8 cellular contexts compared by ENCODE assay signal in the genomic region with DNA sequence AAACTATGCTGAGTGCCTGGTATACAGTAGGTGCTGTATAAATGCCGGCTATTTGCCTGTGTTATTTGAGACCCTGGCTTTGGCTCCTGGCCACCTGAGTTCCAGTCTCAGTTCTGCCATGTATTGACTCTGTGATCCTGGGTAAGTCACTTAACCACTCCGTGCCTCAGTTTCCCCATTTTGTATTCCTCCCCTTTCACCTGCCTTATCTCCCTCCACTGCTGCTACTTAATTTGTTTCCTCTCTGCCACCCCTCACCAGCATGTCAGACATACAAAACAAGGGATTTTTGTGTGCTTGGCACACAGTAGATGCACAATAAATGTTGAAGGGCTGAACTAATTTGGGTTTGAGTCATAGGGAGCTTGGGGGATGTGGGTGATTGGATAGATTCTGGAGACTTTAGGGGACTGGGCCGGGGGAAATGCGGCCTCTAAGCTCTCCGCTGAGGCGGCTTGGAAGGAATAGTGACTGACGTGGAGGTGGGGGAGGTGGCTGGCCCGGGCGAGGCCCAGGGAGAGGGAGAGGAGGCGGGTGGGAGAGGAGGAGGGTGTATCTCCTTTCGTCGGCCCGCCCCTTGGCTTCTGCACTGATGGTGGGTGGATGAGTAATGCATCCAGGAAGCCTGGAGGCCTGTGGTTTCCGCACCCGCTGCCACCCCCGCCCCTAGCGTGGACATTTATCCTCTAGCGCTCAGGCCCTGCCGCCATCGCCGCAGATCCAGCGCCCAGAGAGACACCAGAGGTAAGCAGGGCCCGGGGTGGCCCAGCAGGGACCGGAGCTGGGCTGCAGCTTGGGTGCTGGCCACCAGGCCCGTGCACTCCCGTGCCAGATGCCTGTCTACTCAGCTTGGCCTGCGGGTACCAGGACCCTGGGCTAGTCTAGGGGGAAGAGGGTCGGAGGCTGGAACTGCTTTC. TPM values are rescaled to one million over a fixed set of nuclear protein-coding genes. Genes with fewer than 3 reads are reported as not detected.
DNase-seq lines count a peak whose midpoint lies in the region; ATAC-seq and TF ChIP-seq lines count a peak whose summit lies in the region.

Gene TIMP1, plus strand, starts transcription at position 706 of the 917 bp plus-strand sequence. CDS start 980 bp downstream, outside the sequence.

- 5 to 7% methylated on average over 28 of the region's 28 CpGs for WGBS in ectodermal cell, 2 experiments
- 7 to 29% methylated on average over 19 to 28 of the region's 28 CpGs for WGBS in lung, 2 donors

- H3K36me3 ChIP-seq in ectodermal cell (ENCODE audit: control insufficient read depth, insufficient read depth, low read length) (no peaks in the 10 kb centered on the region), lung (ENCODE audit: control insufficient read depth in 2 of 2, insufficient read depth in 2 of 2, low read length in 2 of 2) (peaks cover 0 to 4% of the 10 kb centered on the region in 2 donors)

- H3K4me3 Mint-ChIP-seq in activated CD8-positive, alpha-beta T cell treated with anti-CD3 and anti-CD28 coated beads, Interleukin-2, amount 10 ng/mL, durations not matched to agents 7 days and 5 days = peak within 1 kb of the TSS; percentile 54

- H3K27ac ChIP-seq in ectodermal cell (ENCODE audit: insufficient read depth, low read depth, low read length, poor library complexity, severe bottlenecking) (no peak within 1 kb of the TSS), lung (ENCODE audit: low read depth in 1 of 2, low read length in 1 of 2) (peak within 1 kb of the TSS; percentile 81 to 87)

- no peaks in the 10 kb centered on the region for H3K27me3 ChIP-seq in ectodermal cell (ENCODE audit: control insufficient read depth, insufficient read depth, low read length, poor library complexity, severe bottlenecking)
- H3K27me3 ChIP-seq in lung (ENCODE audit: control insufficient read depth, insufficient read depth) = no peaks in the 10 kb centered on the region

- peaks cover 12% of the 10 kb centered on the region for H3K36me3 Mint-ChIP-seq in activated CD8-positive, alpha-beta T cell treated with anti-CD3 and anti-CD28 coated beads, Interleukin-2, amount 10 ng/mL, durations not matched to agents 7 days and 5 days (ENCODE audit: low read depth)

- TF ChIP-seq CTCF in lung (IDR thresholded peaks at IDR 0.05; ENCODE audit: control extremely low read depth, extremely low read depth) = no peak

- POLR2A ChIA-PET in activated CD8-positive, alpha-beta T cell treated with anti-CD3 and anti-CD28 coated beads, Interleukin-2, amount 10 ng/mL, durations not matched to agents 7 days and 5 days (lab: Charles Lee) = interaction anchor here (1.0 kb wide), 1 partner anchor 26 kb away, joined by 3 read pairs; no protein-coding TSS in a partner anchor

- peak; percentile 94 for ATAC-seq in GM18502 (IDR thresholded peaks at IDR 0.05; ENCODE audit: poor library complexity, unreplicated experiment)
- ATAC-seq in HG02884 (IDR thresholded peaks at IDR 0.05; ENCODE audit: unreplicated experiment) = peak; percentile 86
- ATAC-seq in activated CD8-positive, alpha-beta T cell treated with anti-CD3 and anti-CD28 coated beads, Interleukin-2, amount 10 ng/mL, durations not matched to agents 7 days and 5 days = peak; percentile 99
- peak; percentile 81 for ATAC-seq in lung (ENCODE audit: insufficient read depth, low FRiP score)

- no peaks in the 10 kb centered on the region for H3K9me3 Mint-ChIP-seq in activated CD8-positive, alpha-beta T cell treated with anti-CD3 and anti-CD28 coated beads, Interleukin-2, amount 10 ng/mL, durations not matched to agents 7 days and 5 days (ENCODE audit: insufficient read depth)

- H3K4me3 ChIP-seq in ectodermal cell (ENCODE audit: insufficient read depth, low read depth, low read length) (peak within 1 kb of the TSS; percentile 44), lung (peak within 1 kb of the TSS; percentile 55)

- H3K27ac Mint-ChIP-seq in activated CD8-positive, alpha-beta T cell treated with anti-CD3 and anti-CD28 coated beads, Interleukin-2, amount 10 ng/mL, durations not matched to agents 7 days and 5 days = peak within 1 kb of the TSS; percentile 72

- peaks cover 21% of the 10 kb centered on the region for H3K4me1 Mint-ChIP-seq in activated CD8-positive, alpha-beta T cell treated with anti-CD3 and anti-CD28 coated beads, Interleukin-2, amount 10 ng/mL, durations not matched to agents 7 days and 5 days (ENCODE audit: low read depth)

- DNase-seq in NCI-H82 (lab: John Stamatoyannopoulos, UW) (peak; percentile 93), lung (ENCODE audit: low spot score) (peak; percentile 86), NAMALWA (ENCODE audit: low spot score) (no peak)
- DNase-seq in activated CD8-positive, alpha-beta T cell treated with anti-CD3 and anti-CD28 coated beads, Interleukin-2, amount 10 ng/mL, durations not matched to agents 7 days and 5 days = peak; percentile 89
- DNase-seq in stimulated activated CD4-positive, alpha-beta T cell treated with anti-CD3 and anti-CD28 coated beads, TNF-alpha, amount 100 ng/mL, for 4 hours (ENCODE audit: low read depth in 3 of 3) = peak; percentile 36 to 75 (median 75)

- CTCF ChIA-PET in activated CD8-positive, alpha-beta T cell treated with anti-CD3 and anti-CD28 coated beads, Interleukin-2, amount 10 ng/mL, durations not matched to agents 7 days and 5 days (lab: Charles Lee) = interaction anchor here (1.5 kb wide), 1 partner anchor 47 kb away, joined by 6 read pairs; no protein-coding TSS in a partner anchor

- H3K4me1 ChIP-seq in ectodermal cell (ENCODE audit: control insufficient read depth, insufficient read depth, low read length) (peaks cover 4% of the 10 kb centered on the region), lung (ENCODE audit: control insufficient read depth in 2 of 2, insufficient read depth in 2 of 2, low read length in 2 of 2) (peaks cover 0 to 3% of the 10 kb centered on the region in 2 donors)

- peaks cover 5% of the 10 kb centered on the region for H3K27me3 Mint-ChIP-seq in activated CD8-positive, alpha-beta T cell treated with anti-CD3 and anti-CD28 coated beads, Interleukin-2, amount 10 ng/mL, durations not matched to agents 7 days and 5 days (ENCODE audit: low read depth)

- H3K9me3 ChIP-seq in ectodermal cell (ENCODE audit: control insufficient read depth, low read length) (no peaks in the 10 kb centered on the region), lung (ENCODE audit: control insufficient read depth in 2 of 2, insufficient read depth in 1 of 2, low read length in 1 of 2) (peaks cover 0 to 1% of the 10 kb centered on the region in 2 donors)

RNA-seq across cellular contexts. Expression of gene TIMP1, which starts in this region (rescaled TPM):
- total RNA-seq in activated CD8-positive, alpha-beta T cell treated with anti-CD3 and anti-CD28 coated beads, Interleukin-2, amount 10 ng/mL, durations not matched to agents 7 days and 5 days = 10 to 100 TPM; 58.7 to 68.5 TPM
- 66.8 TPM for polyA plus RNA-seq in ectodermal cell (2013, experiment 1 of 4)
- 81.5 TPM for polyA plus RNA-seq in ectodermal cell (2013, experiment 2 of 4)
- polyA plus RNA-seq in ectodermal cell (2013, experiment 3 of 4) = 69.9 TPM
- polyA plus RNA-seq in ectodermal cell (2013, experiment 4 of 4) = 88.3 TPM
- total RNA-seq in lung = 1,000 to 10,000 TPM in 1 of 2 donors, 10 to 100 TPM in 1; 65.3 to 1,983 TPM
- 1,000 to 10,000 TPM; 1,299 to 2,202 TPM for polyA plus RNA-seq in lung
